ENCODE assay signal across 1 cellular context in the genomic region with DNA sequence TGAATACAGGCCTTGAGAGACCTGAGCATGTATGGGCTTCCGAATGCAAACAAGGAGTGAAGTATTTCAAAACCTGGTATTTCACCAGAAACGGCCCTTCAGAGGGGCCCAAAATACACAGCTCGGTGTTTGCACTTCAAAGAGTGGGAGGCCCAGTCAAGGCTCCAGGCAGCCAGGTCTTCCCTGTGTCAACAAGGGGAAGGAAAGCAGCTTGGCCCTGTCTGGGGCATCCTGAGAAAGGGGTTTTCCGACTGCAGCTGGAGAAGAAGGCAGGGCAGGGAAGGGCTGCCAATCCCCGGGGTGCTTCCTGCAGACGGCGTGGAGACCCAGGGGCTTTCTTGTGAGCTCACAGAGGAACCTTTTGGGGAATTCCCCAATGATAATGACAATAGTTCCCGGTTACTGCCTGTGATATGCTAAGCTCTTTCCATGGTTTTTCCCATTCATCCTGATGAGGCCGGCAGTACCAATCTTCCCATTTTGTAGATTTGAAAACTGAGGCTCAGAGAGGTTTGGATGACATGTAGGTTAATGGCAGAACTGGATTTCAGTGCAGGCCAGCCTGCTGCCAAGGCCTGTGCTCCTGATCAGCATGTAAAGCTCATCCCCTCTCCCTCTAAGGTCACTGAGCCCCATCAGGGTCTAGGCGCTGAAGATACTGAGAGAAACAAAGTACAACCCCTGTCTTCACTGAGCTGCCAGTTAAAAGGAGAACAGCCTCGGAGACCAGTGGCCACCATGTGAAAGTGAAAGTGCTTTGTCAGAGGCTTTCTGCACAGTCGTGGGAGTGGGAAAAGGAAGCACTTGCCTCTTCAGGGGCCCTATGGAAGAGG.
TF ChIP-seq lines count a peak whose summit lies in the region.

No MANE protein-coding gene starts in this region.

TF ChIP-seq in HepG2, 621 proteins besides CTCF, POLR2A, EP300 and RAD21 (continued from another document and continues in another):
- TF ChIP-seq, protein P1, sequence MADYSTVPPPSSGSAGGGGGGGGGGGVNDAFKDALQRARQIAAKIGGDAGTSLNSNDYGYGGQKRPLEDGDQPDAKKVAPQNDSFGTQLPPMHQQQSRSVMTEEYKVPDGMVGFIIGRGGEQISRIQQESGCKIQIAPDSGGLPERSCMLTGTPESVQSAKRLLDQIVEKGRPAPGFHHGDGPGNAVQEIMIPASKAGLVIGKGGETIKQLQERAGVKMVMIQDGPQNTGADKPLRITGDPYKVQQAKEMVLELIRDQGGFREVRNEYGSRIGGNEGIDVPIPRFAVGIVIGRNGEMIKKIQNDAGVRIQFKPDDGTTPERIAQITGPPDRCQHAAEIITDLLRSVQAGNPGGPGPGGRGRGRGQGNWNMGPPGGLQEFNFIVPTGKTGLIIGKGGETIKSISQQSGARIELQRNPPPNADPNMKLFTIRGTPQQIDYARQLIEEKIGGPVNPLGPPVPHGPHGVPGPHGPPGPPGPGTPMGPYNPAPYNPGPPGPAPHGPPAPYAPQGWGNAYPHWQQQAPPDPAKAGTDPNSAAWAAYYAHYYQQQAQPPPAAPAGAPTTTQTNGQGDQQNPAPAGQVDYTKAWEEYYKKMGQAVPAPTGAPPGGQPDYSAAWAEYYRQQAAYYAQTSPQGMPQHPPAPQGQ (CRISPR knock-in tag; IDR thresholded peaks at IDR 0.05; ENCODE audit: borderline replicate concordance) = no peak
- TF ChIP-seq ZNF292 (CRISPR knock-in tag; IDR thresholded peaks at IDR 0.05; ENCODE audit: borderline replicate concordance, low read depth) = peak; percentile 38; the same call in 1 of the 2 replicates
- no peak for TF ChIP-seq ZNF354B (CRISPR knock-in tag; IDR thresholded peaks at IDR 0.05)
- TF ChIP-seq MLLT10 (CRISPR knock-in tag; IDR thresholded peaks at IDR 0.05) = no peak
- no peak for TF ChIP-seq SETDB1 (CRISPR knock-in tag; IDR thresholded peaks at IDR 0.05; ENCODE audit: borderline replicate concordance)
- TF ChIP-seq KDM6A (CRISPR knock-in tag; IDR thresholded peaks at IDR 0.05; ENCODE audit: low read depth) = peak; percentile 68
- no peak; the same call in 1 of the 2 replicates for TF ChIP-seq YEATS2 (CRISPR knock-in tag; IDR thresholded peaks at IDR 0.05; ENCODE audit: borderline replicate concordance)
- no peak for TF ChIP-seq SP1 (IDR thresholded peaks at IDR 0.05)
- TF ChIP-seq SP1 (CRISPR knock-in tag; IDR thresholded peaks at IDR 0.05) = no peak
- TF ChIP-seq, protein P2, sequence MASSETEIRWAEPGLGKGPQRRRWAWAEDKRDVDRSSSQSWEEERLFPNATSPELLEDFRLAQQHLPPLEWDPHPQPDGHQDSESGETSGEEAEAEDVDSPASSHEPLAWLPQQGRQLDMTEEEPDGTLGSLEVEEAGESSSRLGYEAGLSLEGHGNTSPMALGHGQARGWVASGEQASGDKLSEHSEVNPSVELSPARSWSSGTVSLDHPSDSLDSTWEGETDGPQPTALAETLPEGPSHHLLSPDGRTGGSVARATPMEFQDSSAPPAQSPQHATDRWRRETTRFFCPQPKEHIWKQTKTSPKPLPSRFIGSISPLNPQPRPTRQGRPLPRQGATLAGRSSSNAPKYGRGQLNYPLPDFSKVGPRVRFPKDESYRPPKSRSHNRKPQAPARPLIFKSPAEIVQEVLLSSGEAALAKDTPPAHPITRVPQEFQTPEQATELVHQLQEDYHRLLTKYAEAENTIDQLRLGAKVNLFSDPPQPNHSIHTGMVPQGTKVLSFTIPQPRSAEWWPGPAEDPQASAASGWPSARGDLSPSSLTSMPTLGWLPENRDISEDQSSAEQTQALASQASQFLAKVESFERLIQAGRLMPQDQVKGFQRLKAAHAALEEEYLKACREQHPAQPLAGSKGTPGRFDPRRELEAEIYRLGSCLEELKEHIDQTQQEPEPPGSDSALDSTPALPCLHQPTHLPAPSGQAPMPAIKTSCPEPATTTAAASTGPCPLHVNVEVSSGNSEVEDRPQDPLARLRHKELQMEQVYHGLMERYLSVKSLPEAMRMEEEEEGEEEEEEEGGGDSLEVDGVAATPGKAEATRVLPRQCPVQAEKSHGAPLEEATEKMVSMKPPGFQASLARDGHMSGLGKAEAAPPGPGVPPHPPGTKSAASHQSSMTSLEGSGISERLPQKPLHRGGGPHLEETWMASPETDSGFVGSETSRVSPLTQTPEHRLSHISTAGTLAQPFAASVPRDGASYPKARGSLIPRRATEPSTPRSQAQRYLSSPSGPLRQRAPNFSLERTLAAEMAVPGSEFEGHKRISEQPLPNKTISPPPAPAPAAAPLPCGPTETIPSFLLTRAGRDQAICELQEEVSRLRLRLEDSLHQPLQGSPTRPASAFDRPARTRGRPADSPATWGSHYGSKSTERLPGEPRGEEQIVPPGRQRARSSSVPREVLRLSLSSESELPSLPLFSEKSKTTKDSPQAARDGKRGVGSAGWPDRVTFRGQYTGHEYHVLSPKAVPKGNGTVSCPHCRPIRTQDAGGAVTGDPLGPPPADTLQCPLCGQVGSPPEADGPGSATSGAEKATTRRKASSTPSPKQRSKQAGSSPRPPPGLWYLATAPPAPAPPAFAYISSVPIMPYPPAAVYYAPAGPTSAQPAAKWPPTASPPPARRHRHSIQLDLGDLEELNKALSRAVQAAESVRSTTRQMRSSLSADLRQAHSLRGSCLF (CRISPR knock-in tag; IDR thresholded peaks at IDR 0.05; ENCODE audit: borderline replicate concordance) = no peak
- peak; percentile 86; the same call in 1 of the 2 replicates for TF ChIP-seq ZNF572 (CRISPR knock-in tag; IDR thresholded peaks at IDR 0.05)
- no peak for TF ChIP-seq MTF1 (CRISPR knock-in tag; IDR thresholded peaks at IDR 0.05)
- TF ChIP-seq, protein P3, sequence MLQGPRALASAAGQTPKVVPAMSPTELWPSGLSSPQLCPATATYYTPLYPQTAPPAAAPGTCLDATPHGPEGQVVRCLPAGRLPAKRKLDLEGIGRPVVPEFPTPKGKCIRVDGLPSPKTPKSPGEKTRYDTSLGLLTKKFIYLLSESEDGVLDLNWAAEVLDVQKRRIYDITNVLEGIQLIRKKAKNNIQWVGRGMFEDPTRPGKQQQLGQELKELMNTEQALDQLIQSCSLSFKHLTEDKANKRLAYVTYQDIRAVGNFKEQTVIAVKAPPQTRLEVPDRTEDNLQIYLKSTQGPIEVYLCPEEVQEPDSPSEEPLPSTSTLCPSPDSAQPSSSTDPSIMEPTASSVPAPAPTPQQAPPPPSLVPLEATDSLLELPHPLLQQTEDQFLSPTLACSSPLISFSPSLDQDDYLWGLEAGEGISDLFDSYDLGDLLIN (CRISPR knock-in tag; IDR thresholded peaks at IDR 0.05; ENCODE audit: borderline replicate concordance) = no peak
- no peak for TF ChIP-seq RFXANK (CRISPR knock-in tag; IDR thresholded peaks at IDR 0.05)
- TF ChIP-seq, protein P4, sequence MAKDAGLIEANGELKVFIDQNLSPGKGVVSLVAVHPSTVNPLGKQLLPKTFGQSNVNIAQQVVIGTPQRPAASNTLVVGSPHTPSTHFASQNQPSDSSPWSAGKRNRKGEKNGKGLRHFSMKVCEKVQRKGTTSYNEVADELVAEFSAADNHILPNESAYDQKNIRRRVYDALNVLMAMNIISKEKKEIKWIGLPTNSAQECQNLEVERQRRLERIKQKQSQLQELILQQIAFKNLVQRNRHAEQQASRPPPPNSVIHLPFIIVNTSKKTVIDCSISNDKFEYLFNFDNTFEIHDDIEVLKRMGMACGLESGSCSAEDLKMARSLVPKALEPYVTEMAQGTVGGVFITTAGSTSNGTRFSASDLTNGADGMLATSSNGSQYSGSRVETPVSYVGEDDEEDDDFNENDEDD (CRISPR knock-in tag; IDR thresholded peaks at IDR 0.05; ENCODE audit: borderline replicate concordance) = peak; percentile 41; the same call in 1 of the 2 replicates
- peak; percentile 92 for TF ChIP-seq ZNF629 (CRISPR knock-in tag; conservative IDR thresholded peaks at IDR 0.05)
- no peak for TF ChIP-seq SIN3B (IDR thresholded peaks at IDR 0.05; ENCODE audit: low read length)
- TF ChIP-seq IKZF4 (CRISPR knock-in tag; IDR thresholded peaks at IDR 0.05; ENCODE audit: borderline replicate concordance, low read depth, not compliant biosample characterization) = no peak
- TF ChIP-seq, protein P5, sequence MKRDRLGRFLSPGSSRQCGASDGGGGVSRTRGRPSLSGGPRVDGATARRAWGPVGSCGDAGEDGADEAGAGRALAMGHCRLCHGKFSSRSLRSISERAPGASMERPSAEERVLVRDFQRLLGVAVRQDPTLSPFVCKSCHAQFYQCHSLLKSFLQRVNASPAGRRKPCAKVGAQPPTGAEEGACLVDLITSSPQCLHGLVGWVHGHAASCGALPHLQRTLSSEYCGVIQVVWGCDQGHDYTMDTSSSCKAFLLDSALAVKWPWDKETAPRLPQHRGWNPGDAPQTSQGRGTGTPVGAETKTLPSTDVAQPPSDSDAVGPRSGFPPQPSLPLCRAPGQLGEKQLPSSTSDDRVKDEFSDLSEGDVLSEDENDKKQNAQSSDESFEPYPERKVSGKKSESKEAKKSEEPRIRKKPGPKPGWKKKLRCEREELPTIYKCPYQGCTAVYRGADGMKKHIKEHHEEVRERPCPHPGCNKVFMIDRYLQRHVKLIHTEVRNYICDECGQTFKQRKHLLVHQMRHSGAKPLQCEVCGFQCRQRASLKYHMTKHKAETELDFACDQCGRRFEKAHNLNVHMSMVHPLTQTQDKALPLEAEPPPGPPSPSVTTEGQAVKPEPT (CRISPR knock-in tag; IDR thresholded peaks at IDR 0.05; ENCODE audit: low read depth) = 0 out of 2 replicates have a peak, but pooled peaks have one; percentile 58
- TF ChIP-seq TAF15 (IDR thresholded peaks at IDR 0.05; ENCODE audit: low read depth, low read length, poor library complexity, severe bottlenecking) = no peak
- no peak for TF ChIP-seq SMC3 (IDR thresholded peaks at IDR 0.05; ENCODE audit: low read length)
- peak; percentile 88 for TF ChIP-seq ZSCAN25 (CRISPR knock-in tag; IDR thresholded peaks at IDR 0.05)
- TF ChIP-seq IRF2 (CRISPR knock-in tag; IDR thresholded peaks at IDR 0.05) = peak; percentile 88
- TF ChIP-seq ZNF558 (CRISPR knock-in tag; IDR thresholded peaks at IDR 0.05; ENCODE audit: borderline replicate concordance) = peak; percentile 63; the same call in 1 of the 2 replicates
- peak; percentile 65; the same call in 1 of the 2 replicates for TF ChIP-seq ZNF460 (CRISPR knock-in tag; IDR thresholded peaks at IDR 0.05; ENCODE audit: borderline replicate concordance)
- TF ChIP-seq ZNF816 (CRISPR knock-in tag; IDR thresholded peaks at IDR 0.05; ENCODE audit: borderline replicate concordance) = peak; percentile 61; the same call in 1 of the 2 replicates
- 0 out of 2 replicates have a peak, but pooled peaks have one; percentile 53 for TF ChIP-seq NCOA1 (CRISPR knock-in tag; IDR thresholded peaks at IDR 0.05)
- TF ChIP-seq SIX4 (CRISPR knock-in tag; IDR thresholded peaks at IDR 0.05) = peak; percentile 88
- peak; percentile 92 for TF ChIP-seq ZNF501 (CRISPR knock-in tag; IDR thresholded peaks at IDR 0.05)
- TF ChIP-seq ZNF792 (CRISPR knock-in tag; IDR thresholded peaks at IDR 0.05) = no peak
- peak; percentile 90 for TF ChIP-seq ZNF556 (CRISPR knock-in tag; IDR thresholded peaks at IDR 0.05; ENCODE audit: borderline replicate concordance)
- no peak for TF ChIP-seq PCBP1 (IDR thresholded peaks at IDR 0.05; ENCODE audit: borderline replicate concordance, low read depth, low read length)
- 0 out of 2 replicates have a peak, but pooled peaks have one; percentile 37 for TF ChIP-seq ARID2 (CRISPR knock-in tag; IDR thresholded peaks at IDR 0.05; ENCODE audit: borderline replicate concordance)
- TF ChIP-seq ZNF724P (CRISPR knock-in tag; IDR thresholded peaks at IDR 0.05; ENCODE audit: borderline replicate concordance) = peak; percentile 98
- TF ChIP-seq AHR (CRISPR knock-in tag; IDR thresholded peaks at IDR 0.05) = no peak
- 0 out of 2 replicates have a peak, but pooled peaks have one; percentile 28 for TF ChIP-seq RFX3 (CRISPR knock-in tag; IDR thresholded peaks at IDR 0.05)
- TF ChIP-seq ZNF510 (CRISPR knock-in tag; IDR thresholded peaks at IDR 0.05; ENCODE audit: low read depth) = no peak; the same call in 1 of the 2 replicates
- no peak for TF ChIP-seq KAT7 (CRISPR knock-in tag; IDR thresholded peaks at IDR 0.05; ENCODE audit: borderline replicate concordance)
- 0 out of 2 replicates have a peak, but pooled peaks have one; percentile 51 for TF ChIP-seq ZNF562 (CRISPR knock-in tag; IDR thresholded peaks at IDR 0.05; ENCODE audit: borderline replicate concordance)
- no peak for TF ChIP-seq NR1H2 (CRISPR knock-in tag; IDR thresholded peaks at IDR 0.05; ENCODE audit: borderline replicate concordance, low read depth)
- TF ChIP-seq, protein P6, sequence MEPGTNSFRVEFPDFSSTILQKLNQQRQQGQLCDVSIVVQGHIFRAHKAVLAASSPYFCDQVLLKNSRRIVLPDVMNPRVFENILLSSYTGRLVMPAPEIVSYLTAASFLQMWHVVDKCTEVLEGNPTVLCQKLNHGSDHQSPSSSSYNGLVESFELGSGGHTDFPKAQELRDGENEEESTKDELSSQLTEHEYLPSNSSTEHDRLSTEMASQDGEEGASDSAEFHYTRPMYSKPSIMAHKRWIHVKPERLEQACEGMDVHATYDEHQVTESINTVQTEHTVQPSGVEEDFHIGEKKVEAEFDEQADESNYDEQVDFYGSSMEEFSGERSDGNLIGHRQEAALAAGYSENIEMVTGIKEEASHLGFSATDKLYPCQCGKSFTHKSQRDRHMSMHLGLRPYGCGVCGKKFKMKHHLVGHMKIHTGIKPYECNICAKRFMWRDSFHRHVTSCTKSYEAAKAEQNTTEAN (CRISPR knock-in tag; conservative IDR thresholded peaks at IDR 0.05) = no peak
- TF ChIP-seq NCOA5 (CRISPR knock-in tag; IDR thresholded peaks at IDR 0.05) = no peak
- TF ChIP-seq, protein P7, sequence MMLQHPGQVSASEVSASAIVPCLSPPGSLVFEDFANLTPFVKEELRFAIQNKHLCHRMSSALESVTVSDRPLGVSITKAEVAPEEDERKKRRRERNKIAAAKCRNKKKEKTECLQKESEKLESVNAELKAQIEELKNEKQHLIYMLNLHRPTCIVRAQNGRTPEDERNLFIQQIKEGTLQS (CRISPR knock-in tag; IDR thresholded peaks at IDR 0.05) = peak; percentile 56; the same call in 1 of the 2 replicates
- TF ChIP-seq, protein P8, sequence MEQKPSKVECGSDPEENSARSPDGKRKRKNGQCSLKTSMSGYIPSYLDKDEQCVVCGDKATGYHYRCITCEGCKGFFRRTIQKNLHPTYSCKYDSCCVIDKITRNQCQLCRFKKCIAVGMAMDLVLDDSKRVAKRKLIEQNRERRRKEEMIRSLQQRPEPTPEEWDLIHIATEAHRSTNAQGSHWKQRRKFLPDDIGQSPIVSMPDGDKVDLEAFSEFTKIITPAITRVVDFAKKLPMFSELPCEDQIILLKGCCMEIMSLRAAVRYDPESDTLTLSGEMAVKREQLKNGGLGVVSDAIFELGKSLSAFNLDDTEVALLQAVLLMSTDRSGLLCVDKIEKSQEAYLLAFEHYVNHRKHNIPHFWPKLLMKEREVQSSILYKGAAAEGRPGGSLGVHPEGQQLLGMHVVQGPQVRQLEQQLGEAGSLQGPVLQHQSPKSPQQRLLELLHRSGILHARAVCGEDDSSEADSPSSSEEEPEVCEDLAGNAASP (CRISPR knock-in tag; IDR thresholded peaks at IDR 0.05; ENCODE audit: borderline replicate concordance) = peak; percentile 95
